In the genomic region with DNA sequence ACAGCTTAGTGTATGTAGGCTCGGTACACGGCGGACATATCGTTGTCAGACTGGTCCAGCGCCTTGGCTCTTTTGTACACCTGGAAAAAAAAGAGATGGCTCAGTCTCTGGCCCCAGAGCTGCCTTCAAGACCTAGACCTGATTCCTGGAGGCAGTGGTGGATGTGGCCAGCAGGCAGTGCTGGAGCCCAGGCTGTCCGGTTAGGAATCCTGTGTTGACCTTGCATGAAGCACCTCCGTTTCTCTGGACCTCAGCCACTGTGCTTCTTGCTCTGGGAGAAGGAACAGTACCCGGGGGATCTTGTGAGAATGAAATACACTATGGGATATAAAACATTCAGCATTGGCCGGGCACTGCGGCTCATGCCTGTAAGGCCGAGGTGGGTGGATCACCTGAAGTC, we compare ENCODE assay signal across 1 cellular context.
TF ChIP-seq lines count a peak whose summit lies in the region.

No MANE protein-coding gene starts in this region.

TF ChIP-seq in K562, 482 proteins besides CTCF, POLR2A, EP300 and RAD21:
- TF ChIP-seq STAG1 (CRISPR knock-in tag; IDR thresholded peaks at IDR 0.05; ENCODE audit: borderline replicate concordance) (no peak), HCFC1 (IDR thresholded peaks at IDR 0.05; ENCODE audit: low read depth, low read length) (no peak), ZFP30 (CRISPR knock-in tag; IDR thresholded peaks at IDR 0.05; ENCODE audit: borderline replicate concordance) (no peak)
- TF ChIP-seq, protein P1, sequence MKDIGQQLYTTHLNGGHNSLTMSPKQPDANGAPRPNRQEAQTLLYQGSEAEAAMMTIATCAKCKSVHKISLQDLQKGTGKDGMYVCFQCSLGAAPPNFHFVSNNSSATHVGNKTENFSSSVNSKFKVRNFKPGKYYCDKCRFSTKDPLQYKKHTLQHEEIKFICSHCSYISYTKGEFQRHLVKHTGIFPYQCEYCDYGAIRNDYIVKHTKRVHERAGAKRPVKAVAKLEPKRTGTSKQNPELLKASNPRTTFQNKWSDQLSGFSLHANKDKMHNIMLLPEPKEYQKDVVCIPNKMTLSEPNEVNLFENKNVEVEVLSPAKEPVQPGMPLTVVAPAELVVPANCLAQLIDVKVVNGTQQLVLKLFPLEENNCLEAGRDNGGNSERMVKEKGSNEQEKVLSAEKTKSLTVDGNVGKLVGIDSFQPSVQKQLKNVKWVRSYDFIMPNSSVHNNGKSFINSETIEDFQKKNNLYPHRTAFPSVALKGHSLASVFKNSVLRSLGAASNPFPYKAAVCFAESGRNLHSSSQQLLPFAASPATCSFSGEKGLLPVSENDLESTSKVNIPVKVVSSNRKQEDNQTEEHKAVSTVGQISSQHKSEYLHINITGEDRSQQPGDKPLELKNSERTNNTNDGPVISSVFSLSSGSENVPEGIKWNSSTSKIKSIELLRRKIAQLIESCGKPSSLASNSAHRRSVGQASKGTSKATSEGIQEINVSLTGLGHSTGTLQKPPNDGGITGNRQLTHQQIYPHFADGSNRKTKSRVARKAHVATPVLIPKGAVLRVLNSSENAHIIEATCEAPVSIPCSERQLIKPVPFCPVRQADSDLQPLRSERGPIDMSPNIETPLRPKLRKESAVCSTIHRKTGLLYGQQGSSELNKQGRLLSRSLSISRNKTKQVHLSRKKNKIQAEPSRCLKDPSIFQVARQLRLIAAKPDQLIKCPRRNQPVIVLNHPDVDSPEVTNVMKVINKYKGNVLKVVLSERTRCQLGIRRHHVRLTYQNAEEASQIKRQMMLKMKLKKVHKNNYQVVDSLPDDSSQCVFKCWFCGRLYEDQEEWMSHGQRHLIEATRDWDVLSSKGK (CRISPR knock-in tag; IDR thresholded peaks at IDR 0.05) = no peak
TF ChIP-seq in K562: peak in this region for 0.
